30 cellular contexts compared by ENCODE assay signal in genomic region chr12:91910871-91911388, GRCh38.
DNase-seq lines count a peak whose midpoint lies in the region; TF ChIP-seq lines count a peak whose summit lies in the region.
"Had no signal": no experiment of that assay in that cellular context is flagged by ENCODE, and none has a peak within 500 bp of the region (broad histone marks: within the 10 kb centered on the region; RNA-seq: fewer than 3 reads in every experiment).

No MANE protein-coding gene starts in this region.

- H3K9me3 ChIP-seq in OCI-LY7 (ENCODE audit: low read length) = no peaks in the 10 kb centered on the region
- H3K9me3 ChIP-seq: ascending aorta, Caco-2, SJCRH30, testis had no signal

- H3K36me3 Mint-ChIP-seq in activated CD4-positive, alpha-beta memory T cell treated with anti-CD3 and anti-CD28 coated beads for 36 hours = peaks cover 3% of the 10 kb centered on the region
- H3K36me3 Mint-ChIP-seq: activated naive CD8-positive, alpha-beta T cell treated with anti-CD3 and anti-CD28 coated beads, Interleukin-2, amount 10 ng/mL, durations not matched to agents 7 days and 5 days had no signal

- BruUV-seq in OCI-LY7 (replicated peaks; lab: Mats Ljungman, UMichigan) = no TSS peak

- POLR2A ChIA-PET in OCI-LY7 (lab: Charles Lee) = interaction anchor here (0.5 to 0.7 kb wide), 2 partner anchors 65 to 282 kb away, joined by 3 to 4 read pairs; no protein-coding TSS in a partner anchor
- POLR2A ChIA-PET in activated CD4-positive, alpha-beta memory T cell treated with anti-CD3 and anti-CD28 coated beads for 36 hours (lab: Charles Lee) = no interaction called here

- H3K4me2 ChIP-seq in OCI-LY7 (ENCODE audit: low read length) = no peak overlapping the region

- peak; percentile 53 for DNase-seq in DMS53 (lab: John Stamatoyannopoulos, UW)
- no peak for DNase-seq in DMS53 treated with DMSO at 0.1 percent for 48 hours (lab: John Stamatoyannopoulos, UW; ENCODE audit: unreplicated experiment)
- DNase-seq in OCI-LY7 (ENCODE audit: low spot score) = peak; percentile 5
- DNase-seq in fibroblast of pulmonary artery (ENCODE audit: low read depth) = no peak
- no peak for DNase-seq in retinal pigment epithelial cell (ENCODE audit: low read depth)
- DNase-seq in NCI-H345 (lab: John Stamatoyannopoulos, UW) = no peak
- DNase-seq in stimulated activated CD4-positive, alpha-beta T cell treated with anti-CD3 and anti-CD28 coated beads, Interleukin-1b, Interleukin-23, amount 100 ng/mL, for 48 hours = no peak
- DNase-seq in activated CD4-positive, alpha-beta memory T cell treated with anti-CD3 and anti-CD28 coated beads for 36 hours = no peak
- DNase-seq: activated CD4-positive, alpha-beta T cell treated with anti-CD3 and anti-CD28 coated beads, Interleukin-2, amount 10 ng/mL, durations not matched to agents 24 days and 14 days; activated gamma-delta T cell; activated naive CD8-positive, alpha-beta T cell treated with anti-CD3 and anti-CD28 coated beads, Interleukin-2, amount 10 ng/mL, durations not matched to agents 7 days and 5 days; activated T-cell treated with anti-CD3 and anti-CD28 coated beads, Interleukin-2, amount 50 U/mL, for 24 hours; C1 segment of cervical spinal cord; Caco-2; cortex of kidney; DMS79; effector memory CD8-positive, alpha-beta T cell; foreskin fibroblast; GF-D8; H9; head of caudate nucleus; MM.1S; NCI-H1436; NCI-H2107; NCI-H774; RPMI8226; SJCRH30; testis had no signal

- no peak overlapping the region for H3K27ac ChIP-seq in OCI-LY7 (ENCODE audit: low read depth, low read length, poor library complexity, severe bottlenecking)
- H3K27ac ChIP-seq: 22Rv1, ascending aorta, SJCRH30, testis had no signal

- H3K36me3 ChIP-seq in OCI-LY7 (ENCODE audit: insufficient read depth, low read length) = no peaks in the 10 kb centered on the region
- H3K36me3 ChIP-seq: ascending aorta, SJCRH30 had no signal

- peaks cover 15% of the 10 kb centered on the region for H3K9me3 Mint-ChIP-seq in activated CD4-positive, alpha-beta memory T cell treated with anti-CD3 and anti-CD28 coated beads for 36 hours

- H3K27ac Mint-ChIP-seq in activated CD4-positive, alpha-beta memory T cell treated with anti-CD3 and anti-CD28 coated beads for 36 hours = no peak overlapping the region
- H3K27ac Mint-ChIP-seq: activated CD4-positive, alpha-beta T cell treated with anti-CD3 and anti-CD28 coated beads, Interleukin-2, amount 10 ng/mL, durations not matched to agents 24 days and 14 days; activated naive CD8-positive, alpha-beta T cell treated with anti-CD3 and anti-CD28 coated beads, Interleukin-2, amount 10 ng/mL, durations not matched to agents 7 days and 5 days; activated T-cell treated with anti-CD3 and anti-CD28 coated beads, Interleukin-2, amount 50 U/mL, for 24 hours; effector memory CD8-positive, alpha-beta T cell; H9 had no signal

- no peaks in the 10 kb centered on the region for H4K20me1 ChIP-seq in OCI-LY7 (ENCODE audit: insufficient read depth, low read length)

- H3K27me3 Mint-ChIP-seq in activated CD4-positive, alpha-beta memory T cell treated with anti-CD3 and anti-CD28 coated beads for 36 hours = no peaks in the 10 kb centered on the region
- H3K27me3 Mint-ChIP-seq: activated CD4-positive, alpha-beta T cell treated with anti-CD3 and anti-CD28 coated beads, Interleukin-2, amount 10 ng/mL, durations not matched to agents 24 days and 14 days; activated naive CD8-positive, alpha-beta T cell treated with anti-CD3 and anti-CD28 coated beads, Interleukin-2, amount 10 ng/mL, durations not matched to agents 7 days and 5 days; activated T-cell treated with anti-CD3 and anti-CD28 coated beads, Interleukin-2, amount 50 U/mL, for 24 hours; effector memory CD8-positive, alpha-beta T cell had no signal

- no peaks in the 10 kb centered on the region for H3K79me2 ChIP-seq in OCI-LY7 (ENCODE audit: insufficient read depth, low read depth, low read length)

- no peaks in the 10 kb centered on the region for H3K4me1 ChIP-seq in OCI-LY7 (ENCODE audit: insufficient read depth, low read length, poor library complexity, severe bottlenecking)
- H3K4me1 ChIP-seq: ascending aorta, Caco-2, SJCRH30, testis had no signal

- H3K4me3 ChIP-seq in OCI-LY7 (ENCODE audit: low read depth, low read length, poor library complexity, severe bottlenecking) (no peak overlapping the region), fibroblast of pulmonary artery (replicated peaks; ENCODE audit: low read depth, low read length) (no peak overlapping the region), retinal pigment epithelial cell (ENCODE audit: low read length) (no peak overlapping the region)
- H3K4me3 ChIP-seq: ascending aorta, SJCRH30, testis had no signal

- intact Hi-C loops in OCI-LY7 (cut with micrococcal nuclease; ENCODE audit: unreplicated experiment) = no loop called here
- intact Hi-C loops in activated CD4-positive, alpha-beta memory T cell treated with anti-CD3 and anti-CD28 coated beads for 36 hours (cut with micrococcal nuclease) = no loop called here

- TF ChIP-seq CTCF in OCI-LY7 (conservative IDR thresholded peaks at IDR 0.05; ENCODE audit: low read length) (no peak), fibroblast of pulmonary artery (IDR thresholded peaks at IDR 0.05; ENCODE audit: low read length, missing control alignments) (peak; percentile 2), retinal pigment epithelial cell (conservative IDR thresholded peaks at IDR 0.05; ENCODE audit: low read depth, low read length) (peak; percentile 12)

- CTCF ChIA-PET in OCI-LY7 (lab: Charles Lee; ENCODE audit: unreplicated experiment) = no interaction called here
- CTCF ChIA-PET in activated CD4-positive, alpha-beta memory T cell treated with anti-CD3 and anti-CD28 coated beads for 36 hours (lab: Charles Lee) = interaction anchor here (1.1 kb wide), 1 partner anchor 100 kb away, joined by 4 read pairs; no protein-coding TSS in a partner anchor

- no peak overlapping the region for H2AFZ ChIP-seq in OCI-LY7 (ENCODE audit: low read length)

- no peaks in the 10 kb centered on the region for H3K9me2 ChIP-seq in OCI-LY7 (ENCODE audit: insufficient read depth, low read length)

- no peak overlapping the region for H3K4me3 Mint-ChIP-seq in activated CD4-positive, alpha-beta memory T cell treated with anti-CD3 and anti-CD28 coated beads for 36 hours
- H3K4me3 Mint-ChIP-seq: activated CD4-positive, alpha-beta T cell treated with anti-CD3 and anti-CD28 coated beads, Interleukin-2, amount 10 ng/mL, durations not matched to agents 24 days and 14 days; activated naive CD8-positive, alpha-beta T cell treated with anti-CD3 and anti-CD28 coated beads, Interleukin-2, amount 10 ng/mL, durations not matched to agents 7 days and 5 days; activated T-cell treated with anti-CD3 and anti-CD28 coated beads, Interleukin-2, amount 50 U/mL, for 24 hours; effector memory CD8-positive, alpha-beta T cell; H9 had no signal

- H3K4me1 Mint-ChIP-seq in activated CD4-positive, alpha-beta memory T cell treated with anti-CD3 and anti-CD28 coated beads for 36 hours (ENCODE audit: low read depth) = peaks cover 5% of the 10 kb centered on the region
- H3K4me1 Mint-ChIP-seq: activated CD4-positive, alpha-beta T cell treated with anti-CD3 and anti-CD28 coated beads, Interleukin-2, amount 10 ng/mL, durations not matched to agents 24 days and 14 days; activated naive CD8-positive, alpha-beta T cell treated with anti-CD3 and anti-CD28 coated beads, Interleukin-2, amount 10 ng/mL, durations not matched to agents 7 days and 5 days had no signal

Comparison
In these comparisons a context has a peak if more than half of its experiments do, and no peak if none do; other contexts are left out.
1. DNase-seq: peak in DMS53 (single experiment) and OCI-LY7 (single experiment); none in DMS53 treated with DMSO at 0.1 percent for 48 hours (single experiment), fibroblast of pulmonary artery (single experiment), retinal pigment epithelial cell (single experiment), NCI-H345 (single experiment), stimulated activated CD4-positive, alpha-beta T cell treated with anti-CD3 and anti-CD28 coated beads, Interleukin-1b, Interleukin-23, amount 100 ng/mL, for 48 hours (single experiment) and activated CD4-positive, alpha-beta memory T cell treated with anti-CD3 and anti-CD28 coated beads for 36 hours (single experiment).